1 cellular context compared by ENCODE assay signal in the genomic region with DNA sequence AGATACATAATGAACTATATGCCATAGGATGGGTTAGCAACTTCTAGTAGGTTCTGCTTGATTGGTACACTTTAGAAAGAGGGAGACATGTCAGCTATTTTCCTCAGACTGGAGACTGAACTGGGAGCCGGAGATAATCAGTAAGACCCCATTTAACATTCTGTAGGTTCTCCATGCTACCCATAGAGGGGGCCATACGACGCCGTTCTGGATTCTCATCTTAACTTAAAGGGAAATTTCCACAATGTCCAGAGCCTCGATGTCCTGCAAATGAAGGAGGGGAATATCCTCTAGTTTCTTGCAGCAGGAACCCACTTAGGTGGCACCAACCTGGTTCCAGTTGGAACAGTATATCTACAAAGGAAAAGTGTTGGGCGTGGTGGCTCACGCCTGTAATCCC.
TF ChIP-seq lines count a peak whose summit lies in the region.

No MANE protein-coding gene starts in this region.

TF ChIP-seq in IMR-90, 13 proteins besides CTCF, POLR2A, EP300 and RAD21:
- TF ChIP-seq FOS (IDR thresholded peaks at IDR 0.05; ENCODE audit: low read depth, low read length) (no peak), RFX5 (IDR thresholded peaks at IDR 0.05; ENCODE audit: low read depth, low read length) (no peak), SMC3 (IDR thresholded peaks at IDR 0.05; ENCODE audit: low read depth, low read length) (no peak), RCOR1 (IDR thresholded peaks at IDR 0.05; ENCODE audit: insufficient replicate concordance, low read length) (no peak), MAZ (IDR thresholded peaks at IDR 0.05; ENCODE audit: borderline replicate concordance, low read depth, low read length) (no peak), BHLHE40 (IDR thresholded peaks at IDR 0.05; ENCODE audit: low read depth, low read length) (no peak), CHD1 (IDR thresholded peaks at IDR 0.05; ENCODE audit: low read depth, low read length) (no peak), NFE2L2 (IDR thresholded peaks at IDR 0.05; ENCODE audit: low read depth, low read length) (no peak), MXI1 (IDR thresholded peaks at IDR 0.05; ENCODE audit: borderline replicate concordance, low read depth, low read length) (no peak), CEBPB (IDR thresholded peaks at IDR 0.05; ENCODE audit: low read depth, low read length) (no peak), MAFK (IDR thresholded peaks at IDR 0.05; ENCODE audit: low read depth, low read length) (no peak)
- TF ChIP-seq, protein P1, sequence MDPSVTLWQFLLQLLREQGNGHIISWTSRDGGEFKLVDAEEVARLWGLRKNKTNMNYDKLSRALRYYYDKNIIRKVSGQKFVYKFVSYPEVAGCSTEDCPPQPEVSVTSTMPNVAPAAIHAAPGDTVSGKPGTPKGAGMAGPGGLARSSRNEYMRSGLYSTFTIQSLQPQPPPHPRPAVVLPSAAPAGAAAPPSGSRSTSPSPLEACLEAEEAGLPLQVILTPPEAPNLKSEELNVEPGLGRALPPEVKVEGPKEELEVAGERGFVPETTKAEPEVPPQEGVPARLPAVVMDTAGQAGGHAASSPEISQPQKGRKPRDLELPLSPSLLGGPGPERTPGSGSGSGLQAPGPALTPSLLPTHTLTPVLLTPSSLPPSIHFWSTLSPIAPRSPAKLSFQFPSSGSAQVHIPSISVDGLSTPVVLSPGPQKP (IDR thresholded peaks at IDR 0.05; ENCODE audit: borderline replicate concordance, low read depth, low read length): no peak
- TF ChIP-seq, protein P2, sequence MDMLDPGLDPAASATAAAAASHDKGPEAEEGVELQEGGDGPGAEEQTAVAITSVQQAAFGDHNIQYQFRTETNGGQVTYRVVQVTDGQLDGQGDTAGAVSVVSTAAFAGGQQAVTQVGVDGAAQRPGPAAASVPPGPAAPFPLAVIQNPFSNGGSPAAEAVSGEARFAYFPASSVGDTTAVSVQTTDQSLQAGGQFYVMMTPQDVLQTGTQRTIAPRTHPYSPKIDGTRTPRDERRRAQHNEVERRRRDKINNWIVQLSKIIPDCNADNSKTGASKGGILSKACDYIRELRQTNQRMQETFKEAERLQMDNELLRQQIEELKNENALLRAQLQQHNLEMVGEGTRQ (IDR thresholded peaks at IDR 0.05; ENCODE audit: low read depth, low read length): no peak
